In the genomic region with DNA sequence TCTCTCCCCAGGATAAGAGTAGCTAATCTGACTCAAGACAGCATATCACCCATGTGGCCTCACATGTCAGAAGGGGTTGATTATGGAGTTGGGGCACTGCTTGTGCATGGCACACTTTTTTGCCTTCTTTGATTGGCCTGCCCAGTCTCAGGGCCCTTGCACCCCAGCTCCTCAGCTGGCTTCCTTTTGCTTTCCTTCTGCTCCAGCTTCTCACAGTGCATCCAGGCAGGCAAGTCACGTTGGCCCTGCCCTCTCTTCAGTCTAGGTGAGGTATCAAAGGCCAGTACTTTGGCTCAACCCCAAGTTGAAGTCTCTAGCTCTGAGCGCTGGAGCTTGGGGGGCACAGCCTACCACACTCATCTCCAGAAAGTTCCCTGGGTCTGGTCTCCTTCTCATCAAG, we compare ENCODE assay signal across 31 cellular contexts. TPM values are rescaled to one million over a fixed set of nuclear protein-coding genes. Genes with fewer than 3 reads are reported as not detected.
"Had no signal": no experiment of that assay in that cellular context is flagged by ENCODE, and none has a peak within 500 bp of the region (broad histone marks: within the 10 kb centered on the region; RNA-seq: fewer than 3 reads in every experiment).

No MANE protein-coding gene starts in this region.

- H3K36me3 Mint-ChIP-seq: activated naive CD4-positive, alpha-beta T cell treated with anti-CD3 and anti-CD28 coated beads, Interleukin-2, amount 50 U/mL, for 24 hours; mesothelial cell of epicardium; naive B cell had no signal

- H3K27me3 ChIP-seq: gastroesophageal sphincter, suprapubic skin, tibial nerve had no signal

- H3K27me3 Mint-ChIP-seq: activated CD8-positive, alpha-beta T cell treated with anti-CD3 and anti-CD28 coated beads for 36 hours; activated naive CD4-positive, alpha-beta T cell treated with anti-CD3 and anti-CD28 coated beads, Interleukin-2, amount 50 U/mL, for 24 hours; activated naive CD8-positive, alpha-beta T cell treated with anti-CD3 and anti-CD28 coated beads, Interleukin-2, amount 50 U/mL, for 24 hours; naive B cell had no signal

- FAIRE-seq: bronchial epithelial cell, colon, endometrium, kidney had no signal

- H3K4me1 ChIP-seq: gastroesophageal sphincter, suprapubic skin had no signal

- H3K4me3 Mint-ChIP-seq: mesothelial cell of epicardium, naive B cell, neural crest cell had no signal

- ATAC-seq: activated CD8-positive, alpha-beta T cell treated with anti-CD3 and anti-CD28 coated beads for 36 hours; activated naive CD8-positive, alpha-beta T cell treated with anti-CD3 and anti-CD28 coated beads, Interleukin-2, amount 50 U/mL, for 24 hours; gastroesophageal sphincter; left colon; right cardiac atrium had no signal

- H3K27ac Mint-ChIP-seq: mesothelial cell of epicardium had no signal

- H3K9me3 ChIP-seq: gastroesophageal sphincter, suprapubic skin, tibial nerve had no signal

- H3K4me3 ChIP-seq: gastroesophageal sphincter, suprapubic skin, tibial nerve had no signal

- DNase-seq: activated CD4-positive, alpha-beta T cell treated with anti-CD3 and anti-CD28 coated beads for 48 hours; activated CD8-positive, alpha-beta T cell treated with anti-CD3 and anti-CD28 coated beads for 36 hours; activated gamma-delta T cell treated with Interleukin-2 at 50 U/mL for 16 hours; activated naive CD8-positive, alpha-beta T cell treated with anti-CD3 and anti-CD28 coated beads, Interleukin-2, amount 50 U/mL, for 24 hours; activated T-cell treated with anti-CD3 and anti-CD28 coated beads, Interleukin-2, amount 50 U/mL, for 1 hour; amygdala; effector CD8-positive, alpha-beta T cell; hippocampal formation; kidney; left colon; mammary epithelial cell; naive B cell; occipital lobe; right cardiac atrium; stimulated activated CD4-positive, alpha-beta T cell treated with anti-CD3 and anti-CD28 coated beads, Interleukin-15, amount 100 ng/mL, for 24 hours; stimulated activated CD4-positive, alpha-beta T cell treated with anti-CD3 and anti-CD28 coated beads, Interleukin-2, amount 100 ng/mL, for 24 hours; stimulated activated naive CD4-positive, alpha-beta T cell; T-helper 1 cell had no signal

- H3K36me3 ChIP-seq: gastroesophageal sphincter, suprapubic skin, tibial nerve had no signal

- H3K27ac ChIP-seq: epithelial cell of prostate, gastroesophageal sphincter, suprapubic skin had no signal

- H3K9me3 Mint-ChIP-seq: activated CD8-positive, alpha-beta T cell treated with anti-CD3 and anti-CD28 coated beads for 36 hours; activated naive CD4-positive, alpha-beta T cell treated with anti-CD3 and anti-CD28 coated beads, Interleukin-2, amount 50 U/mL, for 24 hours; activated naive CD8-positive, alpha-beta T cell treated with anti-CD3 and anti-CD28 coated beads, Interleukin-2, amount 50 U/mL, for 24 hours; activated T-helper 1 cell treated with anti-CD3 and anti-CD28 coated beads, Interleukin-12 subunit alpha, Interleukin-12 subunit beta, Interleukin-2, Interleukin-4 antibody, amounts not matched to agents 30 ng/mL and 10 ng/mL and 1 ng/mL, durations not matched to agents 14 hours and 24 hours and 36 hours; mesothelial cell of epicardium; naive B cell; neural crest cell; T-helper 2 cell treated with Interferon-gamma antibody and Interleukin-4, amounts not matched to agents 5 μg/mL and 100 μg/mL, for 36 hours had no signal

RNA-seq across cellular contexts. Expression of gene TTLL13, which starts 58.3 kb away (rescaled TPM):
- total RNA-seq: pulmonary artery endothelial cell had no signal
